Comparison of ENCODE assay signal across 21 cellular contexts in genomic region chr12:8916154-8916553, GRCh38. TPM values are rescaled to one million over a fixed set of nuclear protein-coding genes. Genes with fewer than 3 reads are reported as not detected.
DNase-seq lines count a peak whose midpoint lies in the region; ATAC-seq and TF ChIP-seq lines count a peak whose summit lies in the region.
"Had no signal": no experiment of that assay in that cellular context is flagged by ENCODE, and none has a peak within 500 bp of the region (broad histone marks: within the 10 kb centered on the region; RNA-seq: fewer than 3 reads in every experiment).

No MANE protein-coding gene starts in this region.

- H3K9ac ChIP-seq in mammary epithelial cell (ENCODE audit: insufficient read depth, low read length) = no peak overlapping the region
- no peak overlapping the region; the same call in 1 of the 2 replicates for H3K9ac ChIP-seq in OCI-LY1 (ENCODE audit: low read length)
- no peak overlapping the region for H3K9ac ChIP-seq in fibroblast of lung (ENCODE audit: insufficient read depth, low read length)
- H3K9ac ChIP-seq in skeletal muscle satellite cell (ENCODE audit: low read depth, low read length) = no peak overlapping the region

- H3K9me3 Mint-ChIP-seq in MCF 10A (ENCODE audit: unreplicated experiment) (no peaks in the 10 kb centered on the region), chondrocyte (ENCODE audit: low read depth) (no peaks in the 10 kb centered on the region)
- no peaks in the 10 kb centered on the region for H3K9me3 Mint-ChIP-seq in activated naive CD4-positive, alpha-beta T cell treated with anti-CD3 and anti-CD28 coated beads, Interleukin-2, amount 10 ng/mL, durations not matched to agents 7 days and 5 days
- H3K9me3 Mint-ChIP-seq: CD8-positive, alpha-beta memory T cell; natural killer cell treated with Interleukin-12 subunit alpha and Interleukin-12 subunit beta and Interleukin-15 and Interleukin-18, amount 100 ng/mL, for 72 hours; stimulated activated memory B cell treated with anti-CD40 and anti-IgM and Interleukin-4, amounts not matched to agents 10 μg/mL and 1 μg/mL and 100 μg/mL, for 72 hours; type B pancreatic cell had no signal

- peak overlapping the region; percentile 88 for H3K4me2 ChIP-seq in mammary epithelial cell (ENCODE audit: insufficient read depth, low read depth, low read length)
- H3K4me2 ChIP-seq in OCI-LY1 (ENCODE audit: low read length) = peak overlapping the region; percentile 84
- peak overlapping the region; percentile 76 for H3K4me2 ChIP-seq in fibroblast of lung (ENCODE audit: extremely low read depth, insufficient read depth, low read length)
- H3K4me2 ChIP-seq in skeletal muscle satellite cell (ENCODE audit: low read length) = peak overlapping the region; percentile 100

- dilution Hi-C loops in mammary epithelial cell (cut with HindIII; ENCODE audit: low sequenced_read_pairs) = no loop called here

- DNase-seq in mammary epithelial cell (no peak), MCF 10A (ENCODE audit: unreplicated experiment) (no peak), fibroblast of lung (ENCODE audit: low read depth in 2 of 2) (no peak), chondrocyte (ENCODE audit: low spot score) (no peak)
- DNase-seq in activated naive CD4-positive, alpha-beta T cell treated with anti-CD3 and anti-CD28 coated beads, Interleukin-2, amount 10 ng/mL, durations not matched to agents 7 days and 5 days = no peak
- DNase-seq: activated CD4-positive, alpha-beta T cell treated with anti-CD3 and anti-CD28 coated beads, Interleukin-2, amount 50 U/mL, for 1 hour; activated naive CD4-positive, alpha-beta T cell treated with anti-CD3 and anti-CD28 coated beads, Interleukin-2, amount 50 U/mL, for 16 hours; cortex of kidney; islet precursor cell; Kasumi-1; NCI-H1436; NCI-H2171; NCI-H774; SW 1271 had no signal

- H3K4me3 Mint-ChIP-seq in MCF 10A (ENCODE audit: unreplicated experiment) (no peak overlapping the region), chondrocyte (ENCODE audit: unreplicated experiment) (no peak overlapping the region)
- H3K4me3 Mint-ChIP-seq in activated naive CD4-positive, alpha-beta T cell treated with anti-CD3 and anti-CD28 coated beads, Interleukin-2, amount 10 ng/mL, durations not matched to agents 7 days and 5 days = no peak overlapping the region
- H3K4me3 Mint-ChIP-seq: CD8-positive, alpha-beta memory T cell; natural killer cell treated with Interleukin-12 subunit alpha and Interleukin-12 subunit beta and Interleukin-15 and Interleukin-18, amount 100 ng/mL, for 72 hours; stimulated activated memory B cell treated with anti-CD40 and anti-IgM and Interleukin-4, amounts not matched to agents 10 μg/mL and 1 μg/mL and 100 μg/mL, for 72 hours; type B pancreatic cell had no signal

- H3K9me3 ChIP-seq in mammary epithelial cell (replicated peaks; ENCODE audit: insufficient read depth, low read length) (no peaks in the 10 kb centered on the region), OCI-LY1 (ENCODE audit: low read length) (no peaks in the 10 kb centered on the region), fibroblast of lung (ENCODE audit: control insufficient read depth, insufficient read depth, low read depth, low read length) (no peaks in the 10 kb centered on the region), skeletal muscle satellite cell (replicated peaks; ENCODE audit: low read length) (no peaks in the 10 kb centered on the region)

- CTCF ChIA-PET in mammary epithelial cell (lab: Charles Lee; ENCODE audit: low non-redundant PET) = no interaction called here
- CTCF ChIA-PET in MCF 10A (lab: Yijun Ruan, JAX) = interaction anchor here (0.6 to 1.5 kb wide), 4 partner anchors 26 to 984 kb away, joined by 3 to 7 read pairs (median 4); no protein-coding TSS in a partner anchor
- CTCF ChIA-PET in activated naive CD4-positive, alpha-beta T cell treated with anti-CD3 and anti-CD28 coated beads, Interleukin-2, amount 10 ng/mL, durations not matched to agents 7 days and 5 days (lab: Charles Lee) = interaction anchor here (1.1 kb wide), 1 partner anchor 258 kb away, joined by 3 read pairs; no protein-coding TSS in a partner anchor

- intact Hi-C loops in mammary epithelial cell (cut with micrococcal nuclease) = no loop called here
- intact Hi-C loops in MCF 10A (cut with micrococcal nuclease) = loop anchor here (10.0 kb wide), 1 partner anchor 89 kb away; no protein-coding TSS in a partner anchor

- H4K20me1 ChIP-seq in mammary epithelial cell (ENCODE audit: insufficient read depth, low read length) (no peaks in the 10 kb centered on the region), OCI-LY1 (ENCODE audit: insufficient read depth, low read length) (no peaks in the 10 kb centered on the region), fibroblast of lung (ENCODE audit: control insufficient read depth, extremely low read depth, insufficient read depth, low read length) (no peaks in the 10 kb centered on the region)

- H3K36me3 ChIP-seq in mammary epithelial cell (ENCODE audit: insufficient read depth, low read length) = peaks cover 2% of the 10 kb centered on the region
- peaks cover 15% of the 10 kb centered on the region; the same call in 1 of the 2 replicates for H3K36me3 ChIP-seq in OCI-LY1 (ENCODE audit: insufficient read depth, low read length)
- H3K36me3 ChIP-seq in fibroblast of lung (ENCODE audit: control insufficient read depth, insufficient read depth, low read length) = no peaks in the 10 kb centered on the region
- H3K36me3 ChIP-seq in skeletal muscle satellite cell (ENCODE audit: insufficient read depth, low read length) = peaks cover 3% of the 10 kb centered on the region

- H3K79me2 ChIP-seq in mammary epithelial cell (ENCODE audit: insufficient read depth, low read length) (peaks cover 5% of the 10 kb centered on the region), OCI-LY1 (ENCODE audit: insufficient read depth, low read length) (0 out of 2 replicates have a peak, but pooled peaks cover 6% of the 10 kb centered on the region), fibroblast of lung (ENCODE audit: control insufficient read depth, insufficient read depth, low read length) (no peaks in the 10 kb centered on the region)

- POLR2A ChIA-PET in MCF 10A (lab: Yijun Ruan, JAX) = interaction anchor here (6.2 kb wide), 1 partner anchor 33 kb away, joined by 76 read pairs; the partner anchor contains the start of gene M6PR

- BruUV-seq in mammary epithelial cell (replicated peaks; lab: Mats Ljungman, UMichigan) = TSS peak; percentile 32
- no TSS peak for BruUV-seq in MCF 10A (replicated peaks; lab: Mats Ljungman, UMichigan)

- TF ChIP-seq CTCF in mammary epithelial cell (conservative IDR thresholded peaks at IDR 0.05 in 1 of 2, IDR thresholded peaks at IDR 0.05 in 1 of 2; ENCODE audit: extremely low read depth in 1 of 2, insufficient read depth in 1 of 2, low read depth in 1 of 2, low read length in 2 of 2) = no peak
- no peak for TF ChIP-seq CTCF in MCF 10A (IDR thresholded peaks at IDR 0.05; ENCODE audit: unreplicated experiment)
- TF ChIP-seq CTCF in OCI-LY1 (IDR thresholded peaks at IDR 0.05; ENCODE audit: low read length) = no peak
- no peak for TF ChIP-seq CTCF in fibroblast of lung (conservative IDR thresholded peaks at IDR 0.05 in 1 of 2, IDR thresholded peaks at IDR 0.05 in 1 of 2; ENCODE audit: low read depth in 1 of 2, low read length in 2 of 2)
- no peak for TF ChIP-seq CTCF in chondrocyte (IDR thresholded peaks at IDR 0.05)

- no peaks in the 10 kb centered on the region for H3K9me2 ChIP-seq in OCI-LY1 (ENCODE audit: low read depth, low read length)

- in situ Hi-C loops in mammary epithelial cell (cut with MboI; ENCODE audit: low sequenced_read_pairs in 2 of 2) = no loop called here

- H3K27me3 Mint-ChIP-seq in MCF 10A (ENCODE audit: insufficient read depth, unreplicated experiment) = no peaks in the 10 kb centered on the region
- H3K27me3 Mint-ChIP-seq in activated naive CD4-positive, alpha-beta T cell treated with anti-CD3 and anti-CD28 coated beads, Interleukin-2, amount 10 ng/mL, durations not matched to agents 7 days and 5 days = peaks cover 5% of the 10 kb centered on the region
- H3K27me3 Mint-ChIP-seq in chondrocyte (ENCODE audit: low read depth) = no peaks in the 10 kb centered on the region
- H3K27me3 Mint-ChIP-seq: CD8-positive, alpha-beta memory T cell; natural killer cell treated with Interleukin-12 subunit alpha and Interleukin-12 subunit beta and Interleukin-15 and Interleukin-18, amount 100 ng/mL, for 72 hours; stimulated activated memory B cell treated with anti-CD40 and anti-IgM and Interleukin-4, amounts not matched to agents 10 μg/mL and 1 μg/mL and 100 μg/mL, for 72 hours; type B pancreatic cell had no signal

- H3K27ac ChIP-seq in mammary epithelial cell (ENCODE audit: insufficient read depth, low read depth, low read length) (no peak overlapping the region), OCI-LY1 (ENCODE audit: low read depth, low read length, poor library complexity, severe bottlenecking) (no peak overlapping the region), fibroblast of lung (ENCODE audit: insufficient read depth, low read length) (no peak overlapping the region)

- H3K36me3 Mint-ChIP-seq in MCF 10A (ENCODE audit: insufficient read depth, unreplicated experiment) (peaks cover 20% of the 10 kb centered on the region), chondrocyte (ENCODE audit: low read depth) (peaks cover 6% of the 10 kb centered on the region)
- H3K36me3 Mint-ChIP-seq in activated naive CD4-positive, alpha-beta T cell treated with anti-CD3 and anti-CD28 coated beads, Interleukin-2, amount 10 ng/mL, durations not matched to agents 7 days and 5 days = peaks cover 14% of the 10 kb centered on the region
- H3K36me3 Mint-ChIP-seq: natural killer cell treated with Interleukin-12 subunit alpha and Interleukin-12 subunit beta and Interleukin-15 and Interleukin-18, amount 100 ng/mL, for 72 hours had no signal

- peaks cover 7% of the 10 kb centered on the region; the same call in 1 of the 2 replicates for H3F3A ChIP-seq in OCI-LY1 (ENCODE audit: insufficient read depth, low read length)

- no peak overlapping the region for H3K4me3 ChIP-seq in mammary epithelial cell (replicated peaks in 1 of 3; ENCODE audit: insufficient read depth in 1 of 3, low read depth in 2 of 3, low read length in 3 of 3)
- peak overlapping the region; percentile 73 for H3K4me3 ChIP-seq in OCI-LY1 (ENCODE audit: low read depth, low read length, poor library complexity, severe bottlenecking)
- peak overlapping the region in 3 of 4 experiments; percentile 77 to 93 (median 83) for H3K4me3 ChIP-seq in fibroblast of lung (replicated peaks in 1 of 4; ENCODE audit: control extremely low read depth in 1 of 4, insufficient read depth in 1 of 4, low read depth in 3 of 4, low read length in 4 of 4)
- no peak overlapping the region for H3K4me3 ChIP-seq in skeletal muscle satellite cell (ENCODE audit: low read length)

- H3K27ac Mint-ChIP-seq in MCF 10A (ENCODE audit: low read depth, unreplicated experiment) (no peak overlapping the region), chondrocyte (ENCODE audit: unreplicated experiment) (no peak overlapping the region)
- no peak overlapping the region for H3K27ac Mint-ChIP-seq in activated naive CD4-positive, alpha-beta T cell treated with anti-CD3 and anti-CD28 coated beads, Interleukin-2, amount 10 ng/mL, durations not matched to agents 7 days and 5 days
- H3K27ac Mint-ChIP-seq: CD8-positive, alpha-beta memory T cell; natural killer cell treated with Interleukin-12 subunit alpha and Interleukin-12 subunit beta and Interleukin-15 and Interleukin-18, amount 100 ng/mL, for 72 hours; stimulated activated memory B cell treated with anti-CD40 and anti-IgM and Interleukin-4, amounts not matched to agents 10 μg/mL and 1 μg/mL and 100 μg/mL, for 72 hours; type B pancreatic cell had no signal

- H3K4me1 Mint-ChIP-seq in MCF 10A (ENCODE audit: insufficient read depth, unreplicated experiment) (peaks cover 16% of the 10 kb centered on the region), chondrocyte (ENCODE audit: low read depth) (peaks cover 16% of the 10 kb centered on the region)
- H3K4me1 Mint-ChIP-seq in activated naive CD4-positive, alpha-beta T cell treated with anti-CD3 and anti-CD28 coated beads, Interleukin-2, amount 10 ng/mL, durations not matched to agents 7 days and 5 days = peaks cover 13% of the 10 kb centered on the region

- H3K27me3 ChIP-seq in mammary epithelial cell (ENCODE audit: insufficient read depth, low read length) (no peaks in the 10 kb centered on the region), OCI-LY1 (ENCODE audit: insufficient read depth, low read length) (no peaks in the 10 kb centered on the region), fibroblast of lung (ENCODE audit: control insufficient read depth, insufficient read depth, low read length) (no peaks in the 10 kb centered on the region), skeletal muscle satellite cell (ENCODE audit: control insufficient read depth, insufficient read depth, low read length) (no peaks in the 10 kb centered on the region)

- no peak overlapping the region for H2AFZ ChIP-seq in mammary epithelial cell (ENCODE audit: low read depth, low read length)
- no peak overlapping the region for H2AFZ ChIP-seq in OCI-LY1 (ENCODE audit: low read length)
- H2AFZ ChIP-seq in fibroblast of lung (ENCODE audit: low read length) = no peak overlapping the region

- peaks cover 25% of the 10 kb centered on the region for H3K4me1 ChIP-seq in mammary epithelial cell (ENCODE audit: insufficient read depth, low read length)
- H3K4me1 ChIP-seq in OCI-LY1 (ENCODE audit: insufficient read depth, low read length, severe bottlenecking) = peaks cover 43% of the 10 kb centered on the region
- peaks cover 2% of the 10 kb centered on the region for H3K4me1 ChIP-seq in fibroblast of lung (ENCODE audit: control insufficient read depth, extremely low read depth, insufficient read depth, low read length)
- H3K4me1 ChIP-seq in skeletal muscle satellite cell (ENCODE audit: control insufficient read depth, insufficient read depth, low read length) = peaks cover 9% of the 10 kb centered on the region

- ATAC-seq in GM21360 (IDR thresholded peaks at IDR 0.05; ENCODE audit: unreplicated experiment) = no peak
- ATAC-seq: natural killer cell treated with Interleukin-12 subunit alpha and Interleukin-12 subunit beta and Interleukin-15 and Interleukin-18, amount 100 ng/mL, for 72 hours; stimulated activated memory B cell treated with anti-CD40 and anti-IgM and Interleukin-4, amounts not matched to agents 10 μg/mL and 1 μg/mL and 100 μg/mL, for 72 hours had no signal

RNA-seq across cellular contexts. Expression of gene PHC1, which starts 1.8 kb away (rescaled TPM):
- total RNA-seq in mammary epithelial cell (10 to 100 TPM; 13.0 to 16.0 TPM), MCF 10A (2022) (23.0 TPM in 2 replicates), fibroblast of lung (15.2 and 18.7 TPM in 2 replicates), chondrocyte (33.0 to 36.7 TPM (median 35.8 TPM) in 3 replicates)
- polyA plus RNA-seq in mammary epithelial cell (12.1 TPM), fibroblast of lung (20.6 and 21.4 TPM in 2 replicates)
- polyA minus RNA-seq in mammary epithelial cell (10.3 TPM), fibroblast of lung (ENCODE audit: low replicate concordance) (25.7 and 53.8 TPM in 2 replicates)
- polyA plus RNA-seq in fibroblast of lung (2012) = 12.1 and 16.3 TPM in 2 replicates
- total RNA-seq in skeletal muscle satellite cell (2012; rRNA removed) = 10.5 and 12.7 TPM in 2 replicates

RNA-seq across cellular contexts. Expression of gene M6PR, which starts 33.3 kb away (rescaled TPM):
- total RNA-seq in mammary epithelial cell (100 to 1,000 TPM; 117 to 165 TPM), MCF 10A (2022) (130 and 159 TPM in 2 replicates), fibroblast of lung (292 and 338 TPM in 2 replicates), chondrocyte (90.1 to 103 TPM (median 96.1 TPM) in 3 replicates)
- polyA plus RNA-seq in mammary epithelial cell (108 TPM), fibroblast of lung (102 and 114 TPM in 2 replicates)
- polyA minus RNA-seq in mammary epithelial cell (319 TPM), fibroblast of lung (ENCODE audit: low replicate concordance) (114 and 207 TPM in 2 replicates)
- 84.4 and 104 TPM in 2 replicates for polyA plus RNA-seq in fibroblast of lung (2012)
- 106 and 124 TPM in 2 replicates for total RNA-seq in skeletal muscle satellite cell (2012; rRNA removed)

Comparison
In these comparisons a context has a peak if more than half of its experiments do, and no peak if none do; other contexts are left out.
1. H3K4me3 ChIP-seq: peak in OCI-LY1 (single experiment) and fibroblast of lung (3 of 4); none in mammary epithelial cell (0 of 3) and skeletal muscle satellite cell (single experiment).
2. Peak in every context shown above with its lines, with median percentiles within 50 percentile points of each other: H3K4me2 ChIP-seq.